ENCODE assay signal across 10 cellular contexts in the genomic region with DNA sequence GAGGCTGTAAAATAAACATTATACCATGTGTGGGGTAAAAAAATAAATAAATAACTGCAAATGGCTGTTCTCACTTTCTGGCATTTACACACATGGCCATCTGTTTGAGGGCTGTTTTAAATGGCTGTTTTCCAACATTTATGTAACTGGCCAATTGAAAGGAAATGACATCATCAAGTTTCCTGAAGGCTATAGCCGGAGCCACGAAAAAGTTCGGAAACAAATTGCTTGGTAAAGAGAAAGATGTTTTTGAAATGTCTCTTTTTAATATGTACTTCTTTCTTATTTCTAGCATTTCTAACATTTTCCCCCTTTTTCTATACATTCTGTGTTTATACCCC.
DNase-seq lines count a peak whose midpoint lies in the region; ATAC-seq and TF ChIP-seq lines count a peak whose summit lies in the region.
"Had no signal": no experiment of that assay in that cellular context is flagged by ENCODE, and none has a peak within 500 bp of the region (broad histone marks: within the 10 kb centered on the region; RNA-seq: fewer than 3 reads in every experiment).

No MANE protein-coding gene starts in this region.

- peak; percentile 29 for DNase-seq in Caki2 (ENCODE audit: low read depth)
- peak in 1 of 2 experiments; percentile 58 for DNase-seq in SJSA1 (ENCODE audit: low read depth in 1 of 2, low spot score in 2 of 2)
- DNase-seq in renal cortical epithelial cell (ENCODE audit: low read depth) = peak; percentile 42
- no peak for DNase-seq in activated CD4-positive, alpha-beta T cell treated with anti-CD3 and anti-CD28 coated beads for 1 hour
- DNase-seq: DND-41, NCI-H2171 had no signal

- peak overlapping the region; percentile 10 for H3K4me3 ChIP-seq in SJSA1
- H3K4me3 ChIP-seq in gastroesophageal sphincter = no peak overlapping the region

- TF ChIP-seq EP300 in gastroesophageal sphincter (IDR thresholded peaks at IDR 0.05) = no peak

- H3K27me3 ChIP-seq in SJSA1 (replicated peaks) (no peaks in the 10 kb centered on the region), gastroesophageal sphincter (no peaks in the 10 kb centered on the region)

- TF ChIP-seq CTCF in gastroesophageal sphincter (IDR thresholded peaks at IDR 0.05) = no peak

- 9 to 42% methylated on average over 3 of the region's 3 CpGs for WGBS in gastroesophageal sphincter (ENCODE audit: low coverage in 1 of 2), 2 donors

- TF ChIP-seq POLR2A in gastroesophageal sphincter (IDR thresholded peaks at IDR 0.05) = no peak

- H3K4me1 ChIP-seq in SJSA1 (replicated peaks) (peaks cover 49% of the 10 kb centered on the region), gastroesophageal sphincter (peaks cover 12 to 33% (median 16%) of the 10 kb centered on the region in 3 donors)

- in situ Hi-C loops in Caki2 (cut with HindIII; ENCODE audit: low pct_unique_long_range_greater_than_20kb, low sequenced_read_pairs) = no loop called here

- H3K27ac ChIP-seq in SJSA1 (peak overlapping the region; percentile 97), gastroesophageal sphincter (peak overlapping the region; percentile 53 to 68 (median 65))

- ATAC-seq in gastroesophageal sphincter (peak; percentile 68), GM19035 (IDR thresholded peaks at IDR 0.05; ENCODE audit: unreplicated experiment) (no peak), HG03342 (IDR thresholded peaks at IDR 0.05; ENCODE audit: unreplicated experiment) (no peak), GM19351 (IDR thresholded peaks at IDR 0.05; ENCODE audit: unreplicated experiment) (no peak)

- H3K36me3 ChIP-seq in SJSA1 (no peaks in the 10 kb centered on the region), gastroesophageal sphincter (no peaks in the 10 kb centered on the region)

- H3K9me3 ChIP-seq in SJSA1 (replicated peaks) (peaks cover 3% of the 10 kb centered on the region; the same call in 1 of the 2 replicates), gastroesophageal sphincter (no peaks in the 10 kb centered on the region)
